9 cellular contexts compared by ENCODE assay signal in the genomic region with DNA sequence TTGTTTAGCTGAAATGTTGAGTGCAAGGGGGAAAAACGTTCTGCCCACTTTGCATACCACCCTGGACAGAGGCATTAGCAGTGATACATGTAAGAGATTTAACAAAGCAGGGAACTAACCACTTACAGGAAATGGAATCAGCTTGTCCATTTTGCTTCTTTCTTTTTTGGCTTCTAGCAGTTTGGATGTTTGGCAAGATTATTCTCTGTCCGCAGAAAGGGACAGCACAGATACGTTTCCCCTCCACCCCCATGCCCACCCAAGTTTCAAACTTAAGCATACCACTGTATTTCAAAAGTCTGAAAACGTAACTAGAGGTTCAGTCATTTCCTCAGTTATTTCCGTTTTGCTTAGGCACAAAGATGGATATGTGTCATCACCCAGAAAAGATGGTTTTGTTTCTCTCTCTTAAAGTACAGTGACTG.
A peak's percentile ranks its signal among the peaks of the same experiment; 100 is the strongest.
DNase-seq lines count a peak whose midpoint lies in the region; ATAC-seq and TF ChIP-seq lines count a peak whose summit lies in the region.
"Had no signal": no experiment of that assay in that cellular context is flagged by ENCODE, and none has a peak within 500 bp of the region (broad histone marks: within the 10 kb centered on the region; RNA-seq: fewer than 3 reads in every experiment).

No MANE protein-coding gene starts in this region.

- H3K79me2 ChIP-seq in mammary epithelial cell (ENCODE audit: insufficient read depth, low read length) = no peaks in the 10 kb centered on the region

- H3K9me3 ChIP-seq in mammary epithelial cell (replicated peaks; ENCODE audit: insufficient read depth, low read length) = no peaks in the 10 kb centered on the region
- H3K9me3 ChIP-seq: thoracic aorta had no signal

- H4K20me1 ChIP-seq in mammary epithelial cell (ENCODE audit: insufficient read depth, low read length) = no peaks in the 10 kb centered on the region

- ATAC-seq in GM21423 (IDR thresholded peaks at IDR 0.05; ENCODE audit: unreplicated experiment) (peak; percentile 58), HG03469 (IDR thresholded peaks at IDR 0.05; ENCODE audit: unreplicated experiment) (peak; percentile 49)

- CTCF ChIA-PET in mammary epithelial cell (lab: Charles Lee; ENCODE audit: low non-redundant PET) = no interaction called here

- H3K27me3 ChIP-seq in brain microvascular endothelial cell (replicated peaks) = no peaks in the 10 kb centered on the region
- no peaks in the 10 kb centered on the region for H3K27me3 ChIP-seq in mammary epithelial cell (ENCODE audit: insufficient read depth, low read length)

- WGBS in mammary epithelial cell (ENCODE audit: low coverage, missing lambda C conversion rate) = 97% methylated on average over 5 of the region's 5 CpGs

- no peak for TF ChIP-seq CTCF in GM13976 (IDR thresholded peaks at IDR 0.05; ENCODE audit: borderline replicate concordance, control extremely low read depth, extremely low read depth, insufficient read depth, missing control alignments)
- TF ChIP-seq CTCF in brain microvascular endothelial cell (IDR thresholded peaks at IDR 0.05; ENCODE audit: low read depth, low read length, missing control alignments) = no peak
- TF ChIP-seq CTCF in mammary epithelial cell (conservative IDR thresholded peaks at IDR 0.05 in 1 of 2, IDR thresholded peaks at IDR 0.05 in 1 of 2; ENCODE audit: extremely low read depth in 1 of 2, insufficient read depth in 1 of 2, low read depth in 1 of 2, low read length in 2 of 2) = no peak

- peak overlapping the region; percentile 72 for H3K27ac ChIP-seq in brain microvascular endothelial cell
- no peak overlapping the region for H3K27ac ChIP-seq in mammary epithelial cell (ENCODE audit: insufficient read depth, low read depth, low read length)
- H3K27ac ChIP-seq: thoracic aorta had no signal

- H3K4me3 ChIP-seq in brain microvascular endothelial cell (ENCODE audit: low read depth, low read length) = no peak overlapping the region
- H3K4me3 ChIP-seq in mammary epithelial cell (replicated peaks in 1 of 3; ENCODE audit: insufficient read depth in 1 of 3, low read depth in 2 of 3, low read length in 3 of 3) = no peak overlapping the region
- H3K4me3 ChIP-seq: thoracic aorta had no signal

- dilution Hi-C loops in mammary epithelial cell (cut with HindIII; ENCODE audit: low sequenced_read_pairs) = no loop called here

- H3K9ac ChIP-seq in mammary epithelial cell (ENCODE audit: insufficient read depth, low read length) = no peak overlapping the region

- DNase-seq in GM13976 (ENCODE audit: low spot score) = peak; percentile 5
- DNase-seq in brain microvascular endothelial cell = peak; percentile 60
- no peak for DNase-seq in NCI-H1092 (lab: John Stamatoyannopoulos, UW)
- DNase-seq in DMS 273 treated with DMSO at 0.1 percent for 48 hours (lab: John Stamatoyannopoulos, UW) = no peak
- no peak for DNase-seq in kidney glomerular epithelial cell (lab: John Stamatoyannopoulos, UW)
- DNase-seq in mammary epithelial cell = no peak

- intact Hi-C loops in mammary epithelial cell (cut with micrococcal nuclease) = no loop called here

- H3K4me2 ChIP-seq in mammary epithelial cell (ENCODE audit: insufficient read depth, low read depth, low read length) = no peak overlapping the region

- H3K36me3 ChIP-seq in brain microvascular endothelial cell (replicated peaks) (no peaks in the 10 kb centered on the region), mammary epithelial cell (ENCODE audit: insufficient read depth, low read length) (no peaks in the 10 kb centered on the region)
- H3K36me3 ChIP-seq: thoracic aorta had no signal

- H3K4me1 ChIP-seq in mammary epithelial cell (ENCODE audit: insufficient read depth, low read length) = peaks cover 21% of the 10 kb centered on the region

- no TSS peak for BruUV-seq in mammary epithelial cell (replicated peaks; lab: Mats Ljungman, UMichigan)

- in situ Hi-C loops in GM13976 (cut with MboI; ENCODE audit: low sequenced_read_pairs, unreplicated experiment) = no loop called here
- in situ Hi-C loops in brain microvascular endothelial cell (cut with HindIII; ENCODE audit: low pct_ligation_motif_present, low sequenced_read_pairs) = no loop called here
- in situ Hi-C loops in mammary epithelial cell (cut with MboI; ENCODE audit: low sequenced_read_pairs in 2 of 2) = no loop called here

- H2AFZ ChIP-seq in mammary epithelial cell (ENCODE audit: low read depth, low read length) = no peak overlapping the region

Comparison
In these comparisons a context has a peak if more than half of its experiments do, and no peak if none do; other contexts are left out.
1. DNase-seq: peak in GM13976 (single experiment) and brain microvascular endothelial cell (single experiment); none in NCI-H1092 (single experiment), DMS 273 treated with DMSO at 0.1 percent for 48 hours (single experiment), kidney glomerular epithelial cell (single experiment) and mammary epithelial cell (single experiment).